Comparison of ENCODE assay signal across 14 cellular contexts in genomic region chr12:15208871-15209656, GRCh38. TPM values are rescaled to one million over a fixed set of nuclear protein-coding genes. Genes with fewer than 3 reads are reported as not detected.
A peak's percentile ranks its signal among the peaks of the same experiment; 100 is the strongest.
DNase-seq lines count a peak whose midpoint lies in the region; ATAC-seq, FAIRE-seq and TF ChIP-seq lines count a peak whose summit lies in the region.
"Had no signal": no experiment of that assay in that cellular context is flagged by ENCODE, and none has a peak within 500 bp of the region (broad histone marks: within the 10 kb centered on the region; RNA-seq: fewer than 3 reads in every experiment).

No MANE protein-coding gene starts in this region.

- TF ChIP-seq CTCF in A549 (IDR thresholded peaks at IDR 0.05): no peak
- no peak for TF ChIP-seq CTCF in heart right ventricle (IDR thresholded peaks at IDR 0.05)
- no peak for TF ChIP-seq CTCF in psoas muscle (IDR thresholded peaks at IDR 0.05)

- H3K4me1 ChIP-seq in A549: peaks cover 19% of the 10 kb centered on the region
- peaks cover 0 to 33% (median 10%) of the 10 kb centered on the region in 9 donors for H3K4me1 ChIP-seq in heart right ventricle
- H3K4me1 ChIP-seq in psoas muscle: no peaks in the 10 kb centered on the region

- H3K4me3 ChIP-seq in A549: no peak overlapping the region
- no peak overlapping the region for H3K4me3 ChIP-seq in heart right ventricle
- no peak overlapping the region for H3K4me3 ChIP-seq in psoas muscle
- H3K4me3 ChIP-seq: mucosa of descending colon had no signal

- H3K27me3 ChIP-seq in heart right ventricle (peaks cover 0 to 18% (median 0%) of the 10 kb centered on the region in 7 donors), psoas muscle (ENCODE audit: insufficient read depth in 3 of 3, low read length in 2 of 3) (peaks cover 0 to 3% (median 0%) of the 10 kb centered on the region in 3 donors)

- peak overlapping the region; percentile 59 for H3K4me2 ChIP-seq in A549

- no peak for DNase-seq in A549 (ENCODE audit: low read depth in 1 of 2, low spot score in 1 of 2)
- peak; percentile 21 for DNase-seq in astrocyte of the hippocampus (ENCODE audit: low read depth, low spot score)
- DNase-seq in heart right ventricle: no peak
- DNase-seq in psoas muscle: no peak
- DNase-seq in SKM-1 (lab: John Stamatoyannopoulos, UW; ENCODE audit: unreplicated experiment): no peak
- DNase-seq: activated CD4-positive, alpha-beta T cell treated with anti-CD3 and anti-CD28 coated beads, Interleukin-2, amount 10 ng/mL, durations not matched to agents 7 days and 5 days; central memory CD4-positive, alpha-beta T cell; mucosa of descending colon had no signal

- POLR2A ChIA-PET in A549 (lab: Yijun Ruan, JAX): no interaction called here

- no peak for TF ChIP-seq POLR2A in A549 (IDR thresholded peaks at IDR 0.05; ENCODE audit: low read length)

- H3K9me3 ChIP-seq in A549 (peaks cover 2% of the 10 kb centered on the region; the same call in 1 of the 3 replicates), heart right ventricle (peaks cover 0 to 2% (median 0%) of the 10 kb centered on the region in 11 donors), psoas muscle (no peaks in the 10 kb centered on the region)
- H3K9me3 ChIP-seq: mucosa of descending colon had no signal

- TF ChIP-seq EP300 in A549 (IDR thresholded peaks at IDR 0.05): no peak

- CTCF ChIA-PET in A549 (lab: Yijun Ruan, JAX): interaction anchor here (0.9 to 5.1 kb wide), 3 partner anchors 11 to 57 kb away, joined by 3 to 31 read pairs (median 4); partner anchors contain the start of gene RERG

- WGBS in A549 (ENCODE audit: missing lambda C conversion rate): 58% methylated on average over 7 of the region's 7 CpGs
- WGBS in heart right ventricle, 2 donors: 67 to 73% methylated on average over 7 of the region's 7 CpGs
- 55 to 69% (median 60%) methylated on average over 7 of the region's 7 CpGs for WGBS in psoas muscle, 3 donors

- TF ChIP-seq RAD21 in A549 (conservative IDR thresholded peaks at IDR 0.05 in 1 of 2, IDR thresholded peaks at IDR 0.05 in 1 of 2): no peak

- no peaks in the 10 kb centered on the region for H3K36me3 ChIP-seq in heart right ventricle
- no peaks in the 10 kb centered on the region for H3K36me3 ChIP-seq in psoas muscle (ENCODE audit: insufficient read depth in 1 of 2, low read depth in 1 of 2)

- ATAC-seq in A549 (no peak), heart right ventricle (peak in 5 of 8 donors; percentile 55 to 71 (median 66)), psoas muscle (peak; percentile 46 to 78 (median 64)), GM18498 (IDR thresholded peaks at IDR 0.05; ENCODE audit: unreplicated experiment) (no peak), GM19324 (IDR thresholded peaks at IDR 0.05; ENCODE audit: low FRiP score, unreplicated experiment) (no peak), GM21825 (IDR thresholded peaks at IDR 0.05; ENCODE audit: unreplicated experiment) (no peak)
- ATAC-seq: mucosa of descending colon had no signal

- H3K27ac ChIP-seq in A549: peak overlapping the region; percentile 43 to 66; a peak in 5 of 6 replicates
- H3K27ac ChIP-seq in heart right ventricle: peak overlapping the region in 9 of 10 donors; percentile 16 to 79 (median 61)
- H3K27ac ChIP-seq in psoas muscle: no peak overlapping the region

- no peak for FAIRE-seq in A549 (lab: Jason Lieb, UNC)
- FAIRE-seq: A204.1 had no signal

- intact Hi-C loops in heart right ventricle (cut with DNase I): no loop called here
- intact Hi-C loops in psoas muscle (cut with DNase I): no loop called here

TF ChIP-seq in A549, 52 proteins besides CTCF, POLR2A, EP300 and RAD21:
- TF ChIP-seq SMC3 (IDR thresholded peaks at IDR 0.05) (no peak), MAFK (IDR thresholded peaks at IDR 0.05; ENCODE audit: partially characterized antibody) (peak; percentile 14), RARB (CRISPR knock-in tag; IDR thresholded peaks at IDR 0.05) (no peak)

RNA-seq across cellular contexts. Expression of gene RERG, which starts 12.2 kb away (rescaled TPM):
- 0.44 and 0.48 TPM in 2 replicates for polyA plus RNA-seq in A549 (2011; rRNA removed)
- polyA plus RNA-seq in A549 (2012; cell fraction: cytosol; rRNA removed): 0.05 and 0.09 TPM in 2 replicates
- 0.04 TPM in 1 of 2 replicates, not detected in the other for polyA plus RNA-seq in A549 (2012; cell fraction: nucleus; rRNA removed)
- 0.46 to 0.79 TPM (median 0.66 TPM) in 3 replicates for polyA plus RNA-seq in A549 (2017; fragmentation: RNase III; extraction: RNeasy Plus Mini Kit Qiagen cat#74134 plus additional on column Dnase treatment)
- polyA minus RNA-seq in A549 (2011; rRNA and poly(A)+ RNA removed): 1.5 TPM in 1 of 2 replicates, not detected in the other
- total RNA-seq in heart right ventricle: 1 to 10 TPM; 2.1 to 4.8 (median 2.7) TPM
- 1 to 10 TPM; 3.5 to 9.7 TPM for polyA plus RNA-seq in heart right ventricle
- total RNA-seq in psoas muscle: 1 to 10 TPM; 1.6 to 2.4 (median 2.3) TPM
- 1 to 10 TPM; 1.9 to 3.1 (median 2.0) TPM for polyA plus RNA-seq in psoas muscle
- total RNA-seq: activated T-helper 2 cell treated with anti-CD3 and anti-CD28 coated beads, Interferon-gamma antibody, Interleukin-2, Interleukin-4, amounts not matched to agents 10 μg/mL and 5 μg/mL and 100 μg/mL, durations not matched to agents 14 hours and 24 hours and 36 hours; HT-29 had no signal

Comparison
In these comparisons a context has a peak if more than half of its experiments do, and no peak if none do; other contexts are left out.
1. ATAC-seq: peak in heart right ventricle (5 of 8) and psoas muscle (4 of 4); none in A549 (0 of 2), GM18498 (single experiment), GM19324 (single experiment) and GM21825 (single experiment).